23 cellular contexts compared by ENCODE assay signal in genomic region chr1:63929106-63929478, GRCh38.
DNase-seq lines count a peak whose midpoint lies in the region; ATAC-seq and TF ChIP-seq lines count a peak whose summit lies in the region.
"Had no signal": no experiment of that assay in that cellular context is flagged by ENCODE, and none has a peak within 500 bp of the region (broad histone marks: within the 10 kb centered on the region; RNA-seq: fewer than 3 reads in every experiment).

No MANE protein-coding gene starts in this region.

- H3K4me1 Mint-ChIP-seq in osteocyte (ENCODE audit: unreplicated experiment): peaks cover 15% of the 10 kb centered on the region
- H3K4me1 Mint-ChIP-seq in effector memory CD8-positive, alpha-beta T cell (ENCODE audit: low read depth in 2 of 2): no peaks in the 10 kb centered on the region
- H3K4me1 Mint-ChIP-seq: activated CD8-positive, alpha-beta memory T cell treated with anti-CD3 and anti-CD28 coated beads, Interleukin-2, amount 10 ng/mL, durations not matched to agents 7 days and 5 days; CD14-positive monocyte had no signal

- 62 to 67% (median 63%) methylated on average over 3 of the region's 3 CpGs for WGBS in heart left ventricle, 4 donors

- no peaks in the 10 kb centered on the region for H3K9me3 Mint-ChIP-seq in osteocyte (ENCODE audit: unreplicated experiment)
- H3K9me3 Mint-ChIP-seq in effector memory CD8-positive, alpha-beta T cell: no peaks in the 10 kb centered on the region
- H3K9me3 Mint-ChIP-seq: activated T-helper 2 cell treated with anti-CD3 and anti-CD28 coated beads, Interferon-gamma antibody, Interleukin-2, Interleukin-4, amounts not matched to agents 10 μg/mL and 5 μg/mL and 100 μg/mL, durations not matched to agents 14 hours and 24 hours and 36 hours; T-helper 2 cell treated with Interferon-gamma antibody and Interleukin-4, amounts not matched to agents 5 μg/mL and 100 μg/mL, for 36 hours had no signal

- no peak for TF ChIP-seq POLR2A in heart left ventricle (IDR thresholded peaks at IDR 0.05)

- H3K36me3 ChIP-seq in heart left ventricle: no peaks in the 10 kb centered on the region
- no peaks in the 10 kb centered on the region for H3K36me3 ChIP-seq in tibial artery
- H3K36me3 ChIP-seq: adrenal gland had no signal

- intact Hi-C loops in Right ventricle myocardium inferior (cut with DNase I) (loop anchor here (5.0 kb wide), 1 partner anchor 157 kb away; the partner anchor contains the start of gene ROR1), cardiac septum (cut with DNase I) (no loop called here), heart left ventricle (cut with DNase I) (loop anchor here in 2 of 10 donors (10.0 kb wide), 3 partner anchors 106 to 234 kb away; partner anchors contain the start of gene ROR1 (in 1 of the 2)), tibial artery (cut with DNase I; ENCODE audit: low total_unique reads) (no loop called here)

- ATAC-seq in Right ventricle myocardium inferior (peak; percentile 8), heart left ventricle (peak in 1 of 4 donors; percentile 8)
- ATAC-seq in effector memory CD8-positive, alpha-beta T cell (replicated peaks): no peak
- ATAC-seq: activated CD8-positive, alpha-beta memory T cell treated with anti-CD3 and anti-CD28 coated beads, Interleukin-2, amount 10 ng/mL, durations not matched to agents 7 days and 5 days had no signal

- H3K4me3 ChIP-seq in heart left ventricle: no peak overlapping the region
- no peak overlapping the region for H3K4me3 ChIP-seq in tibial artery
- H3K4me3 ChIP-seq: adrenal gland, mucosa of descending colon, SK-N-MC had no signal

- TF ChIP-seq CTCF in heart left ventricle (IDR thresholded peaks at IDR 0.05) (no peak), osteocyte (IDR thresholded peaks at IDR 0.05) (no peak), tibial artery (IDR thresholded peaks at IDR 0.05) (no peak)

- no peak overlapping the region for H3K4me3 Mint-ChIP-seq in osteocyte (ENCODE audit: unreplicated experiment)
- no peak overlapping the region for H3K4me3 Mint-ChIP-seq in effector memory CD8-positive, alpha-beta T cell
- H3K4me3 Mint-ChIP-seq: activated CD8-positive, alpha-beta memory T cell treated with anti-CD3 and anti-CD28 coated beads, Interleukin-2, amount 10 ng/mL, durations not matched to agents 7 days and 5 days; CD14-positive monocyte; T-helper 2 cell treated with Interferon-gamma antibody and Interleukin-4, amounts not matched to agents 5 μg/mL and 100 μg/mL, for 36 hours had no signal

- H3K27me3 ChIP-seq in heart left ventricle (no peaks in the 10 kb centered on the region), tibial artery (no peaks in the 10 kb centered on the region)
- H3K27me3 ChIP-seq: adrenal gland had no signal

- H3K4me1 ChIP-seq in heart left ventricle (peaks cover 0 to 44% (median 20%) of the 10 kb centered on the region in 12 donors), tibial artery (peaks cover 0 to 63% (median 28%) of the 10 kb centered on the region in 4 donors)

- H3K9me3 ChIP-seq in heart left ventricle (no peaks in the 10 kb centered on the region), tibial artery (no peaks in the 10 kb centered on the region)
- H3K9me3 ChIP-seq: adrenal gland, mucosa of descending colon had no signal

- DNase-seq in Right ventricle myocardium inferior (ENCODE audit: missing footprints) (no peak), cardiac septum (ENCODE audit: low spot score) (no peak), heart left ventricle (no peak), osteocyte (ENCODE audit: extremely low spot score, unreplicated experiment) (no peak), tibial artery (no peak), GM03348 (ENCODE audit: low spot score) (no peak), NCI-H748 treated with DMSO at 0.1 percent for 48 hours (lab: John Stamatoyannopoulos, UW) (no peak)
- no peak for DNase-seq in effector memory CD8-positive, alpha-beta T cell
- DNase-seq: activated CD4-positive, CD25-positive, alpha-beta regulatory T cell treated with anti-CD3 and anti-CD28 coated beads, Interleukin-2, amount 50 U/mL, for 72 hours; activated CD8-positive, alpha-beta memory T cell treated with anti-CD3 and anti-CD28 coated beads, Interleukin-2, amount 10 ng/mL, durations not matched to agents 7 days and 5 days; adrenal gland; effector memory CD4-positive, alpha-beta T cell; GF-D8; mucosa of descending colon; NCI-H1092; NCI-H2081 treated with DMSO at 0.1 percent for 48 hours; NCI-H526; nucleus accumbens had no signal

- H3K36me3 Mint-ChIP-seq in osteocyte (ENCODE audit: unreplicated experiment): no peaks in the 10 kb centered on the region
- no peaks in the 10 kb centered on the region for H3K36me3 Mint-ChIP-seq in effector memory CD8-positive, alpha-beta T cell (ENCODE audit: insufficient read depth)
- H3K36me3 Mint-ChIP-seq: activated CD8-positive, alpha-beta memory T cell treated with anti-CD3 and anti-CD28 coated beads, Interleukin-2, amount 10 ng/mL, durations not matched to agents 7 days and 5 days; CD14-positive monocyte had no signal

- H3K27me3 Mint-ChIP-seq in osteocyte (ENCODE audit: unreplicated experiment): no peaks in the 10 kb centered on the region
- peaks cover 11 to 17% of the 10 kb centered on the region in 2 donors for H3K27me3 Mint-ChIP-seq in effector memory CD8-positive, alpha-beta T cell
- H3K27me3 Mint-ChIP-seq: activated CD8-positive, alpha-beta memory T cell treated with anti-CD3 and anti-CD28 coated beads, Interleukin-2, amount 10 ng/mL, durations not matched to agents 7 days and 5 days had no signal

- H3K27ac Mint-ChIP-seq in osteocyte (ENCODE audit: unreplicated experiment): peak overlapping the region; percentile 58
- no peak overlapping the region for H3K27ac Mint-ChIP-seq in effector memory CD8-positive, alpha-beta T cell
- H3K27ac Mint-ChIP-seq: activated CD8-positive, alpha-beta memory T cell treated with anti-CD3 and anti-CD28 coated beads, Interleukin-2, amount 10 ng/mL, durations not matched to agents 7 days and 5 days; activated T-helper 2 cell treated with anti-CD3 and anti-CD28 coated beads, Interferon-gamma antibody, Interleukin-2, Interleukin-4, amounts not matched to agents 10 μg/mL and 5 μg/mL and 100 μg/mL, durations not matched to agents 14 hours and 24 hours and 36 hours; CD14-positive monocyte; T-helper 2 cell treated with Interferon-gamma antibody and Interleukin-4, amounts not matched to agents 5 μg/mL and 100 μg/mL, for 36 hours had no signal

- H3K27ac ChIP-seq in heart left ventricle (peak overlapping the region; percentile 61 to 96 (median 90)), tibial artery (peak overlapping the region; percentile 80)
- H3K27ac ChIP-seq: 22Rv1, adrenal gland, SK-N-MC had no signal
